26 cellular contexts compared by ENCODE assay signal in genomic region chr1:176976771-176977170, GRCh38.
DNase-seq lines count a peak whose midpoint lies in the region; ATAC-seq and TF ChIP-seq lines count a peak whose summit lies in the region.
"Had no signal": no experiment of that assay in that cellular context is flagged by ENCODE, and none has a peak within 500 bp of the region (broad histone marks: within the 10 kb centered on the region; RNA-seq: fewer than 3 reads in every experiment).

No MANE protein-coding gene starts in this region.

- no peak for ATAC-seq in GM19463 (IDR thresholded peaks at IDR 0.05; ENCODE audit: unreplicated experiment)
- ATAC-seq: A549; CD8-positive, alpha-beta T cell had no signal

- H3K27ac Mint-ChIP-seq in glutamatergic neuron (ENCODE audit: unreplicated experiment), result peak overlapping the region; percentile 49
- H3K27ac Mint-ChIP-seq: B cell; CD14-positive monocyte; CD4-positive, alpha-beta memory T cell; CD4-positive, alpha-beta T cell; CD4-positive, CD25-positive, alpha-beta regulatory T cell; CD8-positive, alpha-beta memory T cell; CD8-positive, alpha-beta T cell had no signal

- no peak for DNase-seq in glutamatergic neuron
- peak in 29 of 42 donors; percentile 11 to 71 (median 40) for DNase-seq in head of caudate nucleus
- DNase-seq in COLO668 (lab: John Stamatoyannopoulos, UW; ENCODE audit: unreplicated experiment), result no peak
- DNase-seq: 8988T; ACHN; AML-193; BE2C; C1 segment of cervical spinal cord; Caco-2; Calu3; CD4-positive, alpha-beta memory T cell; CD4-positive, alpha-beta T cell; CD4-positive, CD25-positive, alpha-beta regulatory T cell; CD8-positive, alpha-beta memory T cell; CD8-positive, alpha-beta T cell; COR-L47; DMS 273 treated with DMSO at 0.1 percent for 48 hours; DMS153; DMS79; DMS79 treated with DMSO at 0.1 percent for 48 hours; DND-41; EL had no signal

- no peak for TF ChIP-seq CTCF in glutamatergic neuron (IDR thresholded peaks at IDR 0.05; ENCODE audit: partially characterized antibody, unreplicated experiment)

- H3K9me3 Mint-ChIP-seq in glutamatergic neuron (ENCODE audit: unreplicated experiment), result peaks cover 3% of the 10 kb centered on the region
- H3K9me3 Mint-ChIP-seq: CD8-positive, alpha-beta T cell had no signal

- H3K36me3 Mint-ChIP-seq in glutamatergic neuron (ENCODE audit: unreplicated experiment), result no peaks in the 10 kb centered on the region
- H3K36me3 Mint-ChIP-seq: CD14-positive monocyte; CD4-positive, alpha-beta memory T cell; CD4-positive, CD25-positive, alpha-beta regulatory T cell; CD8-positive, alpha-beta memory T cell; CD8-positive, alpha-beta T cell had no signal

- intact Hi-C loops in head of caudate nucleus (cut with DNase I), result no loop called here

- H3K27me3 Mint-ChIP-seq in glutamatergic neuron (ENCODE audit: unreplicated experiment), result no peaks in the 10 kb centered on the region
- H3K27me3 Mint-ChIP-seq: B cell; CD4-positive, alpha-beta T cell; CD4-positive, CD25-positive, alpha-beta regulatory T cell had no signal

- peaks cover 11% of the 10 kb centered on the region for H3K4me1 Mint-ChIP-seq in glutamatergic neuron (ENCODE audit: low read depth, unreplicated experiment)
- H3K4me1 Mint-ChIP-seq: B cell; CD14-positive monocyte; CD4-positive, alpha-beta memory T cell; CD4-positive, CD25-positive, alpha-beta regulatory T cell; CD8-positive, alpha-beta memory T cell had no signal

- peak overlapping the region; percentile 27 for H3K4me3 Mint-ChIP-seq in glutamatergic neuron (ENCODE audit: unreplicated experiment)
- H3K4me3 Mint-ChIP-seq: B cell; CD14-positive monocyte; CD4-positive, alpha-beta memory T cell; CD4-positive, alpha-beta T cell; CD4-positive, CD25-positive, alpha-beta regulatory T cell; CD8-positive, alpha-beta memory T cell; CD8-positive, alpha-beta T cell had no signal

Comparison
In these comparisons a context has a peak if more than half of its experiments do, and no peak if none do; other contexts are left out.
1. DNase-seq: peak in head of caudate nucleus (29 of 42); none in glutamatergic neuron (single experiment) and COLO668 (single experiment).